ENCODE assay signal across 25 cellular contexts in genomic region chr7:103799298-103799697, GRCh38.
"Had no signal": no experiment of that assay in that cellular context is flagged by ENCODE, and none has a peak within 500 bp of the region (broad histone marks: within the 10 kb centered on the region; RNA-seq: fewer than 3 reads in every experiment).

No MANE protein-coding gene starts in this region.

- H3K4me1 ChIP-seq: lower lobe of right lung, parathyroid adenoma, prostate gland, right atrium auricular region, suprapubic skin, transverse colon, upper lobe of right lung, uterus had no signal

- H3K9me3 Mint-ChIP-seq: stimulated activated naive CD8-positive, alpha-beta T cell treated with anti-CD3 and anti-CD28 coated beads, Interleukin-15, amount 100 ng/mL, for 72 hours had no signal

- H3K4me2 ChIP-seq: smooth muscle cell had no signal

- H3K27ac ChIP-seq: dorsolateral prefrontal cortex, lower lobe of right lung, neutrophil, parathyroid adenoma, prostate gland, right atrium auricular region, suprapubic skin, transverse colon, upper lobe of right lung, uterus had no signal

- H3K27me3 ChIP-seq: neutrophil, right atrium auricular region, suprapubic skin, transverse colon, upper lobe of right lung, uterus had no signal

- DNase-seq: dorsolateral prefrontal cortex; effector CD4-positive, alpha-beta T cell; head of caudate nucleus; left ventricle myocardium superior; lower lobe of right lung; mucosa of descending colon; naive B cell; stimulated activated CD4-positive, alpha-beta T cell treated with anti-CD3 and anti-CD28 coated beads, Interleukin-12 subunit alpha, Interleukin-12 subunit beta, amount 100 ng/mL, for 4 hours; stimulated activated CD4-positive, alpha-beta T cell treated with anti-CD3 and anti-CD28 coated beads, Interleukin-1b, Interleukin-23, amount 100 ng/mL, for 48 hours; stimulated activated CD4-positive, alpha-beta T cell treated with anti-CD3 and anti-CD28 coated beads, Interleukin-4, amount 100 ng/mL, for 1 hour; stimulated activated CD8-positive, alpha-beta memory T cell treated with anti-CD3 and anti-CD28 coated beads, Interleukin-4, amount 100 ng/mL, for 48 hours; stimulated activated naive CD4-positive, alpha-beta T cell; stimulated activated naive CD8-positive, alpha-beta T cell treated with anti-CD3 and anti-CD28 coated beads, Interleukin-15, amount 100 ng/mL, for 72 hours; transverse colon; upper lobe of right lung; uterus had no signal

- H3K4me3 ChIP-seq: dorsolateral prefrontal cortex, lower lobe of right lung, mucosa of descending colon, prostate gland, right atrium auricular region, smooth muscle cell, suprapubic skin, transverse colon, upper lobe of right lung, uterus had no signal

- H3K4me3 Mint-ChIP-seq: naive B cell; natural killer cell treated with Interleukin-12 subunit alpha and Interleukin-12 subunit beta and Interleukin-15 and Interleukin-18, amount 100 ng/mL, for 72 hours; neural crest cell; stimulated activated naive CD8-positive, alpha-beta T cell treated with anti-CD3 and anti-CD28 coated beads, Interleukin-15, amount 100 ng/mL, for 72 hours had no signal

- H3K79me2 ChIP-seq: parathyroid adenoma had no signal

- H3K27ac Mint-ChIP-seq: naive B cell; natural killer cell treated with Interleukin-12 subunit alpha and Interleukin-12 subunit beta and Interleukin-15 and Interleukin-18, amount 100 ng/mL, for 72 hours; stimulated activated naive CD8-positive, alpha-beta T cell treated with anti-CD3 and anti-CD28 coated beads, Interleukin-15, amount 100 ng/mL, for 72 hours had no signal

- H3K9me3 ChIP-seq: lower lobe of right lung, mucosa of descending colon, neutrophil, prostate gland, right atrium auricular region, suprapubic skin, transverse colon, upper lobe of right lung, uterus had no signal

- H3K4me1 Mint-ChIP-seq: naive B cell; neural crest cell; stimulated activated naive CD8-positive, alpha-beta T cell treated with anti-CD3 and anti-CD28 coated beads, Interleukin-15, amount 100 ng/mL, for 72 hours had no signal

- H3K27me3 Mint-ChIP-seq: natural killer cell treated with Interleukin-12 subunit alpha and Interleukin-12 subunit beta and Interleukin-15 and Interleukin-18, amount 100 ng/mL, for 72 hours; stimulated activated naive CD8-positive, alpha-beta T cell treated with anti-CD3 and anti-CD28 coated beads, Interleukin-15, amount 100 ng/mL, for 72 hours had no signal

- H3K36me3 ChIP-seq: lower lobe of right lung, neutrophil, prostate gland, right atrium auricular region, suprapubic skin, transverse colon, upper lobe of right lung, uterus had no signal

- H3K36me3 Mint-ChIP-seq: naive B cell; natural killer cell treated with Interleukin-12 subunit alpha and Interleukin-12 subunit beta and Interleukin-15 and Interleukin-18, amount 100 ng/mL, for 72 hours had no signal

- H2AFZ ChIP-seq: parathyroid adenoma had no signal

- H3K9ac ChIP-seq: parathyroid adenoma had no signal

- ATAC-seq: left ventricle myocardium superior; lower lobe of right lung; mucosa of descending colon; natural killer cell treated with Interleukin-12 subunit alpha and Interleukin-12 subunit beta and Interleukin-15 and Interleukin-18, amount 100 ng/mL, for 72 hours; sciatic nerve; stimulated activated naive CD8-positive, alpha-beta T cell treated with anti-CD3 and anti-CD28 coated beads, Interleukin-15, amount 100 ng/mL, for 72 hours; upper lobe of right lung had no signal
